ENCODE assay signal across 1 cellular context in the genomic region with DNA sequence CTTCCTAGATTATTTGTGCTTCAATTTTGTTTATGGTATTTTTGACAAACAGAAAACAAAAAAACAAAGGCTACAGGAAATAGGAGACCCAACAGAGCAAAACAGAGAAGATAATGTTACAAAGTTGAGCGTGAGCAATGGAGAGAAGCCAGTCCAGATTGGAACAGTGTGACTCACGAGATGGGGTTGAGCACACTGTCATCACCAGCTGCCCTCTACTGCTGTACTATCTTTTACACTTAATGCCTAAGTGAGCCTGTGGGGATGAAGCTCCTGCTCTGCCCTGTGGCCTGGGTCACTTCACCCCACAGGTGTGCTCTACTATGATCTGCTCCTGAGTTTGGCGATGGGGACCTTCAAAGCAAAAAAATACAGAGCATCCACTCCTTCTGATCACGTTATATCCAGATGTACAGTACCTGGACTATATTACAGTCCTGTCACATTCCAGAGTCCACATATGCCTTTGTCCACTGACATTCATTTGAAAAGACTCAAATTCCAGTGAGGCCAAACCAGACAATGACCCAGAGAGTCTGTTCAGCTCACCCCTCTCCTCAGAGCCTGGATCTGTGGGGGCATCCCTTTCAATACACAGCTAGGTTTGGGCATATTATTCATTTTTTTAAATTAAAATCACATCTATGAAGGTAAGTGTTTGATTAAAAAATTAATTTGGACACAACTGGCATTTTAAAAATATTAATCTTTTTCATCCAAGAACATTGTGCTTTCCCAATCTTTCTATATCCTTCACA.
TF ChIP-seq lines count a peak whose summit lies in the region.

No MANE protein-coding gene starts in this region.

TF ChIP-seq in K562, 482 proteins besides CTCF, POLR2A, EP300 and RAD21 (continued from another document):
- TF ChIP-seq, protein P1, sequence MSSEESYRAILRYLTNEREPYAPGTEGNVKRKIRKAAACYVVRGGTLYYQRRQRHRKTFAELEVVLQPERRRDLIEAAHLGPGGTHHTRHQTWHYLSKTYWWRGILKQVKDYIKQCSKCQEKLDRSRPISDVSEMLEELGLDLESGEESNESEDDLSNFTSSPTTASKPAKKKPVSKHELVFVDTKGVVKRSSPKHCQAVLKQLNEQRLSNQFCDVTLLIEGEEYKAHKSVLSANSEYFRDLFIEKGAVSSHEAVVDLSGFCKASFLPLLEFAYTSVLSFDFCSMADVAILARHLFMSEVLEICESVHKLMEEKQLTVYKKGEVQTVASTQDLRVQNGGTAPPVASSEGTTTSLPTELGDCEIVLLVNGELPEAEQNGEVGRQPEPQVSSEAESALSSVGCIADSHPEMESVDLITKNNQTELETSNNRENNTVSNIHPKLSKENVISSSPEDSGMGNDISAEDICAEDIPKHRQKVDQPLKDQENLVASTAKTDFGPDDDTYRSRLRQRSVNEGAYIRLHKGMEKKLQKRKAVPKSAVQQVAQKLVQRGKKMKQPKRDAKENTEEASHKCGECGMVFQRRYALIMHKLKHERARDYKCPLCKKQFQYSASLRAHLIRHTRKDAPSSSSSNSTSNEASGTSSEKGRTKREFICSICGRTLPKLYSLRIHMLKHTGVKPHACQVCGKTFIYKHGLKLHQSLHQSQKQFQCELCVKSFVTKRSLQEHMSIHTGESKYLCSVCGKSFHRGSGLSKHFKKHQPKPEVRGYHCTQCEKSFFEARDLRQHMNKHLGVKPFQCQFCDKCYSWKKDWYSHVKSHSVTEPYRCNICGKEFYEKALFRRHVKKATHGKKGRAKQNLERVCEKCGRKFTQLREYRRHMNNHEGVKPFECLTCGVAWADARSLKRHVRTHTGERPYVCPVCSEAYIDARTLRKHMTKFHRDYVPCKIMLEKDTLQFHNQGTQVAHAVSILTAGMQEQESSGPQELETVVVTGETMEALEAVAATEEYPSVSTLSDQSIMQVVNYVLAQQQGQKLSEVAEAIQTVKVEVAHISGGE (CRISPR knock-in tag; IDR thresholded peaks at IDR 0.05), result no peak
- TF ChIP-seq ATF3 (IDR thresholded peaks at IDR 0.05) (peak; percentile 20; the same call in 1 of the 2 replicates), ATF3 (CRISPR knock-in tag; conservative IDR thresholded peaks at IDR 0.05) (no peak), FOSL1 (tag; conservative IDR thresholded peaks at IDR 0.05) (peak; percentile 56; the same call in 1 of the 2 replicates), JUND (IDR thresholded peaks at IDR 0.05; ENCODE audit: borderline replicate concordance, low read depth, low read length) (peak; percentile 37; the same call in 1 of the 2 replicates), JUND (tag; IDR thresholded peaks at IDR 0.05; ENCODE audit: borderline replicate concordance, low read depth, low read length) (no peak)
